ENCODE assay signal across 8 cellular contexts in genomic region chr6:137342607-137343186, GRCh38.
DNase-seq lines count a peak whose midpoint lies in the region; ATAC-seq and TF ChIP-seq lines count a peak whose summit lies in the region.

No MANE protein-coding gene starts in this region.

- DNase-seq in GM12864 (ENCODE audit: low read depth) (no peak), OCI-M1 (lab: John Stamatoyannopoulos, UW) (peak; percentile 27), fibroblast of mammary gland (ENCODE audit: low read depth) (no peak), skeletal muscle cell (ENCODE audit: low read depth) (no peak), dedifferentiated amniotic fluid mesenchymal stem cell (ENCODE audit: extremely low spot score) (no peak), EL (no peak)
- no peak for DNase-seq in effector CD4-positive, alpha-beta T cell

- H3K4me3 ChIP-seq in GM12864 (ENCODE audit: low read depth, low read length) = peak overlapping the region; percentile 32
- H3K4me3 ChIP-seq in fibroblast of mammary gland (ENCODE audit: control insufficient read depth, low read depth, low read length) = peak overlapping the region; percentile 26
- H3K4me3 ChIP-seq in skeletal muscle cell (ENCODE audit: low read depth, low read length) = peak overlapping the region; percentile 3

- ATAC-seq in HG03135 (IDR thresholded peaks at IDR 0.05; ENCODE audit: unreplicated experiment) = no peak

- TF ChIP-seq CTCF in GM12864 (IDR thresholded peaks at IDR 0.05; ENCODE audit: low read depth, low read length, missing control alignments) (no peak), fibroblast of mammary gland (conservative IDR thresholded peaks at IDR 0.05; ENCODE audit: control insufficient read depth, insufficient read depth, low read depth, low read length) (no peak)
